Comparison of ENCODE assay signal across 2 cellular contexts in genomic region chr20:33791959-33792597, GRCh38.
A peak's percentile ranks its signal among the peaks of the same experiment; 100 is the strongest.
TF ChIP-seq lines count a peak whose summit lies in the region.

No MANE protein-coding gene starts in this region.

TF ChIP-seq in HEK293, 187 proteins besides CTCF, POLR2A, EP300 and RAD21 (continued from another document):
- peak; percentile 33; the same call in 1 of the 2 replicates for TF ChIP-seq ZNF280D (tag by site-specific recombination; IDR thresholded peaks at IDR 0.05)
- no peak for TF ChIP-seq ZNF623 (tag by site-specific recombination; IDR thresholded peaks at IDR 0.05)
- TF ChIP-seq ZNF654 (tag by site-specific recombination; IDR thresholded peaks at IDR 0.05; ENCODE audit: low read depth) = peak; percentile 54; the same call in 1 of the 2 replicates
- TF ChIP-seq ZNF664 (tag by site-specific recombination; IDR thresholded peaks at IDR 0.05) = peak; percentile 75; the same call in 1 of the 2 replicates
- peak; percentile 94; the same call in 1 of the 2 replicates for TF ChIP-seq ZNF768 (tag by site-specific recombination; IDR thresholded peaks at IDR 0.05)
- TF ChIP-seq ZNF350 (tag by site-specific recombination; IDR thresholded peaks at IDR 0.05) = no peak
- no peak for TF ChIP-seq ZNF596 (tag by site-specific recombination; IDR thresholded peaks at IDR 0.05)

TF ChIP-seq in WTC11, 78 proteins besides CTCF, POLR2A, EP300 and RAD21 (continued from another document):
- TF ChIP-seq PREB (CRISPR knock-in tag; IDR thresholded peaks at IDR 0.05; ENCODE audit: borderline replicate concordance) (no peak), HMGXB4 (CRISPR knock-in tag; IDR thresholded peaks at IDR 0.05) (no peak), ZNF232 (CRISPR knock-in tag; IDR thresholded peaks at IDR 0.05) (no peak), NFYB (CRISPR knock-in tag; conservative IDR thresholded peaks at IDR 0.05; ENCODE audit: low read depth) (no peak), EMX1 (CRISPR knock-in tag; IDR thresholded peaks at IDR 0.05) (no peak), ZBTB21 (CRISPR knock-in tag; IDR thresholded peaks at IDR 0.05; ENCODE audit: borderline replicate concordance) (no peak), ZNF512 (CRISPR knock-in tag; IDR thresholded peaks at IDR 0.05; ENCODE audit: borderline replicate concordance) (no peak), ATF1 (CRISPR knock-in tag; IDR thresholded peaks at IDR 0.05) (no peak), ZNF416 (CRISPR knock-in tag; IDR thresholded peaks at IDR 0.05) (no peak), NFE2L1 (CRISPR knock-in tag; IDR thresholded peaks at IDR 0.05) (no peak), ATF3 (CRISPR knock-in tag; conservative IDR thresholded peaks at IDR 0.05) (no peak), MAX (CRISPR knock-in tag; IDR thresholded peaks at IDR 0.05) (no peak), ZNF219 (CRISPR knock-in tag; IDR thresholded peaks at IDR 0.05; ENCODE audit: borderline replicate concordance) (no peak)
TF ChIP-seq in WTC11: peak in this region for 0.
